8 cellular contexts compared by ENCODE assay signal in genomic region chr19:27793128-27793643, GRCh38.
DNase-seq lines count a peak whose midpoint lies in the region; ATAC-seq, FAIRE-seq and TF ChIP-seq lines count a peak whose summit lies in the region.

No MANE protein-coding gene starts in this region.

- H3K27ac ChIP-seq in C4-2B (peak overlapping the region; percentile 92), mesodermal cell (ENCODE audit: low read depth, low read length, severe bottlenecking) (peak overlapping the region; percentile 82)
- peak overlapping the region; percentile 74 for H3K27ac ChIP-seq in effector memory CD4-positive, alpha-beta T cell (ENCODE audit: insufficient read depth, low read length, poor library complexity, severe bottlenecking)

- WGBS in mesodermal cell (ENCODE audit: insufficient coverage in 2 of 2), 2 experiments: 0 to 1% methylated on average over 18 to 20 of the region's 20 CpGs

- H3K4me3 ChIP-seq in effector memory CD4-positive, alpha-beta T cell (ENCODE audit: insufficient read depth, low read depth, low read length, poor library complexity, severe bottlenecking): peak overlapping the region; percentile 77
- peak overlapping the region; percentile 85 for H3K4me3 ChIP-seq in mesodermal cell (ENCODE audit: extremely low read depth, insufficient read depth, low read length, poor library complexity, severe bottlenecking)

- H3K27me3 ChIP-seq in effector memory CD4-positive, alpha-beta T cell (replicated peaks; ENCODE audit: control insufficient read depth, insufficient read depth, low read length, poor library complexity, severe bottlenecking): no peaks in the 10 kb centered on the region

- FAIRE-seq in GM19239 (lab: Jason Lieb, UNC): no peak

- ATAC-seq in HG03378 (IDR thresholded peaks at IDR 0.05; ENCODE audit: unreplicated experiment): peak; percentile 61

- peak; percentile 1; the same call in 1 of the 2 replicates for TF ChIP-seq CTCF in C4-2B (conservative IDR thresholded peaks at IDR 0.05)

- H3K4me1 ChIP-seq in effector memory CD4-positive, alpha-beta T cell (ENCODE audit: control insufficient read depth, insufficient read depth, low read length, poor library complexity, severe bottlenecking): peaks cover 9% of the 10 kb centered on the region
- no peaks in the 10 kb centered on the region for H3K4me1 ChIP-seq in mesodermal cell (ENCODE audit: control insufficient read depth, insufficient read depth, low read length, poor library complexity, severe bottlenecking)

- DNase-seq in GM19239 (ENCODE audit: insufficient read length, low spot score): peak; percentile 44
- peak; percentile 88 for DNase-seq in NCI-H345 treated with DMSO at 0.1 percent for 48 hours (lab: John Stamatoyannopoulos, UW; ENCODE audit: unreplicated experiment)
- peak; percentile 58 to 59 for DNase-seq in activated CD4-positive, alpha-beta T cell treated with anti-CD3 and anti-CD28 coated beads for 24 hours (ENCODE audit: low read depth in 2 of 2)
- peak; percentile 33 to 57 (median 57) for DNase-seq in effector memory CD4-positive, alpha-beta T cell
- DNase-seq in stimulated activated CD8-positive, alpha-beta memory T cell treated with anti-CD3 and anti-CD28 coated beads, Interleukin-7, amount 100 ng/mL, for 4 hours (ENCODE audit: low read depth in 2 of 2): peak; percentile 53 to 59

- H3K36me3 ChIP-seq in effector memory CD4-positive, alpha-beta T cell (ENCODE audit: control insufficient read depth, insufficient read depth, low read length): no peaks in the 10 kb centered on the region
- peaks cover 14% of the 10 kb centered on the region for H3K36me3 ChIP-seq in mesodermal cell (ENCODE audit: control insufficient read depth, insufficient read depth, low read length)

- H3K9me3 ChIP-seq in effector memory CD4-positive, alpha-beta T cell (ENCODE audit: control insufficient read depth, low read length): no peaks in the 10 kb centered on the region
- no peaks in the 10 kb centered on the region for H3K9me3 ChIP-seq in mesodermal cell (ENCODE audit: control insufficient read depth, low read length)

Comparison
In these comparisons a context has a peak if more than half of its experiments do, and no peak if none do; other contexts are left out.
1. Peak in every context shown above with its lines: DNase-seq, ATAC-seq, H3K4me3 ChIP-seq and H3K27ac ChIP-seq.